ENCODE assay signal across 8 cellular contexts in the genomic region with DNA sequence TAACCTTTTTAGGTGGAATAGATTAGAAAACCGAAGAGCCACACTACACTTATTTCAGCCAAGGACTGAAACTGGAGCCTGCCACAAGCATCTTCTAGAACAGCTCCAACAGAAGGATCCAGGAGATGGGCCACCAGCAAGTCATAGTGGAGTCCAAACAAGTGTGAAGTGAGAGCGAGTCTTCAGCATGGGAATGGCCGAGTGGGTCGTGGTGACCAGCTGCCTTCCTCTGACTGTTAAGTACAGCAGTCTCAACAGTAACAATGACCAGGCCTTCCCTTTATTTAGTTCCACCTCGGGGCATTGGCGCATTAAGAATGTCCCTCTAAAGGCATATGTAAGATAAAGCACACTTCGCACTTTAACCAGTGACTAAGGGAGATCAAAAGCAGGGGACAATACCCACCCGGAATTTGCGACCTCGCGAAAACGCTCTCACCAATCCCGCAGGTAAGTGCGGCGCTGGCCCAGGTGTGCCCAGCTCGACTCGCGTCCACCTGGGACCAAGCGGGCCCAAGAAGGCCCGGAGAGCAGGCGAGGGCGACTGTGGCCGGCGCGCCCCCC. TPM values are rescaled to one million over a fixed set of nuclear protein-coding genes. Genes with fewer than 3 reads are reported as not detected.
DNase-seq lines count a peak whose midpoint lies in the region; ATAC-seq and TF ChIP-seq lines count a peak whose summit lies in the region.

No MANE protein-coding gene starts in this region.

- H3K9ac ChIP-seq in mucosa of rectum (ENCODE audit: low read depth in 1 of 2, low read length in 2 of 2): peak overlapping the region in 1 of 2 donors; percentile 89

- TF ChIP-seq CTCF in dorsolateral prefrontal cortex (IDR thresholded peaks at IDR 0.05 in 54 of 56, conservative IDR thresholded peaks at IDR 0.05 in 2 of 56; ENCODE audit: low read depth in 1 of 56, partially characterized antibody in 56 of 56) (peak in 1 of 56 donors; percentile 2), type B pancreatic cell (conservative IDR thresholded peaks at IDR 0.05) (no peak)

- DNase-seq in activated CD8-positive, alpha-beta memory T cell treated with anti-CD3 and anti-CD28 coated beads, Interleukin-2, amount 10 ng/mL, durations not matched to agents 7 days and 5 days: no peak
- no peak for DNase-seq in activated CD8-positive, alpha-beta memory T cell treated with anti-CD3 and anti-CD28 coated beads, Interleukin-2, amount 50 U/mL, for 4 hours
- DNase-seq in dorsolateral prefrontal cortex: no peak
- DNase-seq in type B pancreatic cell (ENCODE audit: extremely low spot score, unreplicated experiment): no peak
- no peak for DNase-seq in ecto neural progenitor cell (ENCODE audit: low spot score)
- DNase-seq in effector CD4-positive, alpha-beta T cell: no peak
- DNase-seq in NCI-H2171 treated with DMSO at 0.1 percent for 48 hours (lab: John Stamatoyannopoulos, UW): no peak

- peaks cover 21% of the 10 kb centered on the region for H3K27me3 Mint-ChIP-seq in activated CD8-positive, alpha-beta memory T cell treated with anti-CD3 and anti-CD28 coated beads, Interleukin-2, amount 10 ng/mL, durations not matched to agents 7 days and 5 days
- peaks cover 61% of the 10 kb centered on the region for H3K27me3 Mint-ChIP-seq in type B pancreatic cell

- CTCF ChIA-PET in activated CD8-positive, alpha-beta memory T cell treated with anti-CD3 and anti-CD28 coated beads, Interleukin-2, amount 10 ng/mL, durations not matched to agents 7 days and 5 days (lab: Charles Lee): no interaction called here

- peaks cover 2% of the 10 kb centered on the region for H3K9me3 Mint-ChIP-seq in activated CD8-positive, alpha-beta memory T cell treated with anti-CD3 and anti-CD28 coated beads, Interleukin-2, amount 10 ng/mL, durations not matched to agents 7 days and 5 days (ENCODE audit: low read depth)
- no peaks in the 10 kb centered on the region for H3K9me3 Mint-ChIP-seq in type B pancreatic cell

- H3K4me1 Mint-ChIP-seq in activated CD8-positive, alpha-beta memory T cell treated with anti-CD3 and anti-CD28 coated beads, Interleukin-2, amount 10 ng/mL, durations not matched to agents 7 days and 5 days: peaks cover 7% of the 10 kb centered on the region
- H3K4me1 Mint-ChIP-seq in type B pancreatic cell (ENCODE audit: unreplicated experiment): peaks cover 8% of the 10 kb centered on the region

- H3K4me1 ChIP-seq in mucosa of rectum (ENCODE audit: control insufficient read depth in 2 of 2, insufficient read depth in 2 of 2, low read length in 2 of 2): peaks cover 0 to 3% of the 10 kb centered on the region in 2 donors

- H3K4me3 ChIP-seq in dorsolateral prefrontal cortex (peak overlapping the region; percentile 61 to 95 (median 80)), mucosa of rectum (ENCODE audit: low read length in 2 of 2) (peak overlapping the region; percentile 74)

- no peak overlapping the region for H3K27ac Mint-ChIP-seq in activated CD8-positive, alpha-beta memory T cell treated with anti-CD3 and anti-CD28 coated beads, Interleukin-2, amount 10 ng/mL, durations not matched to agents 7 days and 5 days
- peak overlapping the region; percentile 62 for H3K27ac Mint-ChIP-seq in type B pancreatic cell

- no peaks in the 10 kb centered on the region for H3K36me3 ChIP-seq in mucosa of rectum (ENCODE audit: control insufficient read depth in 2 of 2, insufficient read depth in 2 of 2, low read length in 2 of 2)

- H3K27ac ChIP-seq in dorsolateral prefrontal cortex: peak overlapping the region in 58 of 59 donors; percentile 76 to 97 (median 92)
- peak overlapping the region in 1 of 2 donors; percentile 61 for H3K27ac ChIP-seq in mucosa of rectum (ENCODE audit: low read depth in 2 of 2, low read length in 2 of 2)

- peak overlapping the region; percentile 47 for H3K4me3 Mint-ChIP-seq in activated CD8-positive, alpha-beta memory T cell treated with anti-CD3 and anti-CD28 coated beads, Interleukin-2, amount 10 ng/mL, durations not matched to agents 7 days and 5 days
- peak overlapping the region; percentile 85 for H3K4me3 Mint-ChIP-seq in type B pancreatic cell

- H3K9me3 ChIP-seq in mucosa of rectum (ENCODE audit: control insufficient read depth in 2 of 2, low read length in 2 of 2): no peaks in the 10 kb centered on the region

- H3K27me3 ChIP-seq in dorsolateral prefrontal cortex (peaks cover 0 to 22% (median 0%) of the 10 kb centered on the region in 45 donors), mucosa of rectum (ENCODE audit: control insufficient read depth in 2 of 2, insufficient read depth in 2 of 2, low read length in 2 of 2) (no peaks in the 10 kb centered on the region)

- no peak for ATAC-seq in activated CD8-positive, alpha-beta memory T cell treated with anti-CD3 and anti-CD28 coated beads, Interleukin-2, amount 10 ng/mL, durations not matched to agents 7 days and 5 days

- peaks cover 2% of the 10 kb centered on the region for H3K36me3 Mint-ChIP-seq in activated CD8-positive, alpha-beta memory T cell treated with anti-CD3 and anti-CD28 coated beads, Interleukin-2, amount 10 ng/mL, durations not matched to agents 7 days and 5 days
- H3K36me3 Mint-ChIP-seq in type B pancreatic cell: no peaks in the 10 kb centered on the region

- intact Hi-C loops in dorsolateral prefrontal cortex (cut with DNase I): loop anchor here (5.0 to 10.0 kb wide), 5 partner anchors 74 to 521 kb away; no protein-coding TSS in a partner anchor

RNA-seq across cellular contexts. Expression of gene L3MBTL4, which starts 1.1 kb away (rescaled TPM):
- under 1 TPM in 1 of 2 experiments, not detected in 1; 0.05 TPM for total RNA-seq in activated CD8-positive, alpha-beta memory T cell treated with anti-CD3 and anti-CD28 coated beads, Interleukin-2, amount 10 ng/mL, durations not matched to agents 7 days and 5 days
- 10 to 100 TPM; 16.2 to 49.2 (median 26.2) TPM for total RNA-seq in dorsolateral prefrontal cortex
- total RNA-seq in type B pancreatic cell (ENCODE audit: low replicate concordance): 2.2 and 4.6 TPM in 2 replicates
